In the genomic region with DNA sequence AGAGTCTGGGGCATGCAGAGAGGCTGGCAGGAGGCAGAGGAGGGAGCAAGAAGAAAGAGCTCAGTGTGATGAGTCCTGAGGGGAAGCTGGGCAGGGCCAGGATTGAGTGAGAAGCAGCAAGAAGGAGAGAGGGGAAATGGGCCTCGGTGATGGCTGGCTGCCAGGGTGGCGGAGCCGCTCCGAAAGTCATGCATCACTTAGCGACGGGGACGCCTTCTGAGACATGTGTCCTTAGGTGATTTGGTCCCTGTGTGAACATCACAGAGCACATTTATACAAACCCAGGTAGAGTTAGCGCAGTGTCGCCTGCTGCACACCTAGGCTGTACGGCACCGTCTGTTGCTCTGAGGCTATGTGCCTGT, we compare ENCODE assay signal across 1 cellular context.
TF ChIP-seq lines count a peak whose summit lies in the region.

No MANE protein-coding gene starts in this region.

TF ChIP-seq in GM12878, 131 proteins besides CTCF, POLR2A, EP300 and RAD21 (continues in another document):
- TF ChIP-seq, protein P1, sequence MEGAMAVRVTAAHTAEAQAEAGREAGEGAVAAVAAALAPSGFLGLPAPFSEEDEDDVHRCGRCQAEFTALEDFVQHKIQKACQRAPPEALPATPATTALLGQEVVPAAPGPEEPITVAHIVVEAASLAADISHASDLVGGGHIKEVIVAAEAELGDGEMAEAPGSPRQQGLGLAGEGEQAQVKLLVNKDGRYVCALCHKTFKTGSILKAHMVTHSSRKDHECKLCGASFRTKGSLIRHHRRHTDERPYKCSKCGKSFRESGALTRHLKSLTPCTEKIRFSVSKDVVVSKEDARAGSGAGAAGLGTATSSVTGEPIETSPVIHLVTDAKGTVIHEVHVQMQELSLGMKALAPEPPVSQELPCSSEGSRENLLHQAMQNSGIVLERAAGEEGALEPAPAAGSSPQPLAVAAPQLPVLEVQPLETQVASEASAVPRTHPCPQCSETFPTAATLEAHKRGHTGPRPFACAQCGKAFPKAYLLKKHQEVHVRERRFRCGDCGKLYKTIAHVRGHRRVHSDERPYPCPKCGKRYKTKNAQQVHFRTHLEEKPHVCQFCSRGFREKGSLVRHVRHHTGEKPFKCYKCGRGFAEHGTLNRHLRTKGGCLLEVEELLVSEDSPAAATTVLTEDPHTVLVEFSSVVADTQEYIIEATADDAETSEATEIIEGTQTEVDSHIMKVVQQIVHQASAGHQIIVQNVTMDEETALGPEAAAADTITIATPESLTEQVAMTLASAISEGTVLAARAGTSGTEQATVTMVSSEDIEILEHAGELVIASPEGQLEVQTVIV (IDR thresholded peaks at IDR 0.05; ENCODE audit: borderline replicate concordance, partially characterized antibody): no peak
- TF ChIP-seq MTA3 (IDR thresholded peaks at IDR 0.05; ENCODE audit: borderline replicate concordance, low read length): no peak
- TF ChIP-seq, protein P2, sequence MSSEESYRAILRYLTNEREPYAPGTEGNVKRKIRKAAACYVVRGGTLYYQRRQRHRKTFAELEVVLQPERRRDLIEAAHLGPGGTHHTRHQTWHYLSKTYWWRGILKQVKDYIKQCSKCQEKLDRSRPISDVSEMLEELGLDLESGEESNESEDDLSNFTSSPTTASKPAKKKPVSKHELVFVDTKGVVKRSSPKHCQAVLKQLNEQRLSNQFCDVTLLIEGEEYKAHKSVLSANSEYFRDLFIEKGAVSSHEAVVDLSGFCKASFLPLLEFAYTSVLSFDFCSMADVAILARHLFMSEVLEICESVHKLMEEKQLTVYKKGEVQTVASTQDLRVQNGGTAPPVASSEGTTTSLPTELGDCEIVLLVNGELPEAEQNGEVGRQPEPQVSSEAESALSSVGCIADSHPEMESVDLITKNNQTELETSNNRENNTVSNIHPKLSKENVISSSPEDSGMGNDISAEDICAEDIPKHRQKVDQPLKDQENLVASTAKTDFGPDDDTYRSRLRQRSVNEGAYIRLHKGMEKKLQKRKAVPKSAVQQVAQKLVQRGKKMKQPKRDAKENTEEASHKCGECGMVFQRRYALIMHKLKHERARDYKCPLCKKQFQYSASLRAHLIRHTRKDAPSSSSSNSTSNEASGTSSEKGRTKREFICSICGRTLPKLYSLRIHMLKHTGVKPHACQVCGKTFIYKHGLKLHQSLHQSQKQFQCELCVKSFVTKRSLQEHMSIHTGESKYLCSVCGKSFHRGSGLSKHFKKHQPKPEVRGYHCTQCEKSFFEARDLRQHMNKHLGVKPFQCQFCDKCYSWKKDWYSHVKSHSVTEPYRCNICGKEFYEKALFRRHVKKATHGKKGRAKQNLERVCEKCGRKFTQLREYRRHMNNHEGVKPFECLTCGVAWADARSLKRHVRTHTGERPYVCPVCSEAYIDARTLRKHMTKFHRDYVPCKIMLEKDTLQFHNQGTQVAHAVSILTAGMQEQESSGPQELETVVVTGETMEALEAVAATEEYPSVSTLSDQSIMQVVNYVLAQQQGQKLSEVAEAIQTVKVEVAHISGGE (CRISPR knock-in tag; IDR thresholded peaks at IDR 0.05): no peak
- TF ChIP-seq, protein P3, sequence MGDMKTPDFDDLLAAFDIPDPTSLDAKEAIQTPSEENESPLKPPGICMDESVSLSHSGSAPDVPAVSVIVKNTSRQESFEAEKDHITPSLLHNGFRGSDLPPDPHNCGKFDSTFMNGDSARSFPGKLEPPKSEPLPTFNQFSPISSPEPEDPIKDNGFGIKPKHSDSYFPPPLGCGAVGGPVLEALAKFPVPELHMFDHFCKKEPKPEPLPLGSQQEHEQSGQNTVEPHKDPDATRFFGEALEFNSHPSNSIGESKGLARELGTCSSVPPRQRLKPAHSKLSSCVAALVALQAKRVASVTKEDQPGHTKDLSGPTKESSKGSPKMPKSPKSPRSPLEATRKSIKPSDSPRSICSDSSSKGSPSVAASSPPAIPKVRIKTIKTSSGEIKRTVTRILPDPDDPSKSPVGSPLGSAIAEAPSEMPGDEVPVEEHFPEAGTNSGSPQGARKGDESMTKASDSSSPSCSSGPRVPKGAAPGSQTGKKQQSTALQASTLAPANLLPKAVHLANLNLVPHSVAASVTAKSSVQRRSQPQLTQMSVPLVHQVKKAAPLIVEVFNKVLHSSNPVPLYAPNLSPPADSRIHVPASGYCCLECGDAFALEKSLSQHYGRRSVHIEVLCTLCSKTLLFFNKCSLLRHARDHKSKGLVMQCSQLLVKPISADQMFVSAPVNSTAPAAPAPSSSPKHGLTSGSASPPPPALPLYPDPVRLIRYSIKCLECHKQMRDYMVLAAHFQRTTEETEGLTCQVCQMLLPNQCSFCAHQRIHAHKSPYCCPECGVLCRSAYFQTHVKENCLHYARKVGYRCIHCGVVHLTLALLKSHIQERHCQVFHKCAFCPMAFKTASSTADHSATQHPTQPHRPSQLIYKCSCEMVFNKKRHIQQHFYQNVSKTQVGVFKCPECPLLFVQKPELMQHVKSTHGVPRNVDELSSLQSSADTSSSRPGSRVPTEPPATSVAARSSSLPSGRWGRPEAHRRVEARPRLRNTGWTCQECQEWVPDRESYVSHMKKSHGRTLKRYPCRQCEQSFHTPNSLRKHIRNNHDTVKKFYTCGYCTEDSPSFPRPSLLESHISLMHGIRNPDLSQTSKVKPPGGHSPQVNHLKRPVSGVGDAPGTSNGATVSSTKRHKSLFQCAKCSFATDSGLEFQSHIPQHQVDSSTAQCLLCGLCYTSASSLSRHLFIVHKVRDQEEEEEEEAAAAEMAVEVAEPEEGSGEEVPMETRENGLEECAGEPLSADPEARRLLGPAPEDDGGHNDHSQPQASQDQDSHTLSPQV (IDR thresholded peaks at IDR 0.05): no peak
- TF ChIP-seq MYC (IDR thresholded peaks at IDR 0.05; ENCODE audit: insufficient read depth, insufficient read length, insufficient replicate concordance, low read length, severe bottlenecking): no peak
- TF ChIP-seq, protein P4, sequence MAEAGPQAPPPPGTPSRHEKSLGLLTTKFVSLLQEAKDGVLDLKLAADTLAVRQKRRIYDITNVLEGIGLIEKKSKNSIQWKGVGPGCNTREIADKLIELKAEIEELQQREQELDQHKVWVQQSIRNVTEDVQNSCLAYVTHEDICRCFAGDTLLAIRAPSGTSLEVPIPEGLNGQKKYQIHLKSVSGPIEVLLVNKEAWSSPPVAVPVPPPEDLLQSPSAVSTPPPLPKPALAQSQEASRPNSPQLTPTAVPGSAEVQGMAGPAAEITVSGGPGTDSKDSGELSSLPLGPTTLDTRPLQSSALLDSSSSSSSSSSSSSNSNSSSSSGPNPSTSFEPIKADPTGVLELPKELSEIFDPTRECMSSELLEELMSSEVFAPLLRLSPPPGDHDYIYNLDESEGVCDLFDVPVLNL (IDR thresholded peaks at IDR 0.05; ENCODE audit: low read depth, low read length): no peak
- TF ChIP-seq, protein P5, sequence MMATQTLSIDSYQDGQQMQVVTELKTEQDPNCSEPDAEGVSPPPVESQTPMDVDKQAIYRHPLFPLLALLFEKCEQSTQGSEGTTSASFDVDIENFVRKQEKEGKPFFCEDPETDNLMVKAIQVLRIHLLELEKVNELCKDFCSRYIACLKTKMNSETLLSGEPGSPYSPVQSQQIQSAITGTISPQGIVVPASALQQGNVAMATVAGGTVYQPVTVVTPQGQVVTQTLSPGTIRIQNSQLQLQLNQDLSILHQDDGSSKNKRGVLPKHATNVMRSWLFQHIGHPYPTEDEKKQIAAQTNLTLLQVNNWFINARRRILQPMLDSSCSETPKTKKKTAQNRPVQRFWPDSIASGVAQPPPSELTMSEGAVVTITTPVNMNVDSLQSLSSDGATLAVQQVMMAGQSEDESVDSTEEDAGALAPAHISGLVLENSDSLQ (IDR thresholded peaks at IDR 0.05): no peak
- TF ChIP-seq CBFB (IDR thresholded peaks at IDR 0.05; ENCODE audit: low read depth): no peak
- peak; percentile 46; the same call in 1 of the 2 replicates for TF ChIP-seq SPI1 (IDR thresholded peaks at IDR 0.05; ENCODE audit: borderline replicate concordance, insufficient read depth, low read depth, low read length)
- no peak for TF ChIP-seq NR2C2 (IDR thresholded peaks at IDR 0.05; ENCODE audit: borderline replicate concordance, control insufficient read depth, insufficient read length, low read depth)
- 0 out of 2 replicates have a peak, but pooled peaks have one; percentile 61 for TF ChIP-seq LARP7 (IDR thresholded peaks at IDR 0.05)
- no peak for TF ChIP-seq STAT3 (IDR thresholded peaks at IDR 0.05; ENCODE audit: low read depth, low read length)
- TF ChIP-seq SMC3 (IDR thresholded peaks at IDR 0.05; ENCODE audit: borderline replicate concordance, low read length): no peak
- TF ChIP-seq MXI1 (IDR thresholded peaks at IDR 0.05; ENCODE audit: low read depth, low read length): peak; percentile 99
- TF ChIP-seq, protein P6, sequence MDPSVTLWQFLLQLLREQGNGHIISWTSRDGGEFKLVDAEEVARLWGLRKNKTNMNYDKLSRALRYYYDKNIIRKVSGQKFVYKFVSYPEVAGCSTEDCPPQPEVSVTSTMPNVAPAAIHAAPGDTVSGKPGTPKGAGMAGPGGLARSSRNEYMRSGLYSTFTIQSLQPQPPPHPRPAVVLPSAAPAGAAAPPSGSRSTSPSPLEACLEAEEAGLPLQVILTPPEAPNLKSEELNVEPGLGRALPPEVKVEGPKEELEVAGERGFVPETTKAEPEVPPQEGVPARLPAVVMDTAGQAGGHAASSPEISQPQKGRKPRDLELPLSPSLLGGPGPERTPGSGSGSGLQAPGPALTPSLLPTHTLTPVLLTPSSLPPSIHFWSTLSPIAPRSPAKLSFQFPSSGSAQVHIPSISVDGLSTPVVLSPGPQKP (IDR thresholded peaks at IDR 0.05; ENCODE audit: low read depth, low read length): no peak
- TF ChIP-seq SP1 (IDR thresholded peaks at IDR 0.05; ENCODE audit: low read depth, low read length): no peak
- no peak for TF ChIP-seq BMI1 (IDR thresholded peaks at IDR 0.05; ENCODE audit: borderline replicate concordance)
- 0 out of 4 replicates have a peak, but pooled peaks of 1 of the 2 experiments have one; percentile 4 for TF ChIP-seq BHLHE40 (IDR thresholded peaks at IDR 0.05; ENCODE audit: borderline replicate concordance in 1 of 2, low read depth in 2 of 2, low read length in 1 of 2)
- no peak for TF ChIP-seq MEF2A (IDR thresholded peaks at IDR 0.05; ENCODE audit: insufficient read depth, low read depth, low read length)
- TF ChIP-seq, protein P7, sequence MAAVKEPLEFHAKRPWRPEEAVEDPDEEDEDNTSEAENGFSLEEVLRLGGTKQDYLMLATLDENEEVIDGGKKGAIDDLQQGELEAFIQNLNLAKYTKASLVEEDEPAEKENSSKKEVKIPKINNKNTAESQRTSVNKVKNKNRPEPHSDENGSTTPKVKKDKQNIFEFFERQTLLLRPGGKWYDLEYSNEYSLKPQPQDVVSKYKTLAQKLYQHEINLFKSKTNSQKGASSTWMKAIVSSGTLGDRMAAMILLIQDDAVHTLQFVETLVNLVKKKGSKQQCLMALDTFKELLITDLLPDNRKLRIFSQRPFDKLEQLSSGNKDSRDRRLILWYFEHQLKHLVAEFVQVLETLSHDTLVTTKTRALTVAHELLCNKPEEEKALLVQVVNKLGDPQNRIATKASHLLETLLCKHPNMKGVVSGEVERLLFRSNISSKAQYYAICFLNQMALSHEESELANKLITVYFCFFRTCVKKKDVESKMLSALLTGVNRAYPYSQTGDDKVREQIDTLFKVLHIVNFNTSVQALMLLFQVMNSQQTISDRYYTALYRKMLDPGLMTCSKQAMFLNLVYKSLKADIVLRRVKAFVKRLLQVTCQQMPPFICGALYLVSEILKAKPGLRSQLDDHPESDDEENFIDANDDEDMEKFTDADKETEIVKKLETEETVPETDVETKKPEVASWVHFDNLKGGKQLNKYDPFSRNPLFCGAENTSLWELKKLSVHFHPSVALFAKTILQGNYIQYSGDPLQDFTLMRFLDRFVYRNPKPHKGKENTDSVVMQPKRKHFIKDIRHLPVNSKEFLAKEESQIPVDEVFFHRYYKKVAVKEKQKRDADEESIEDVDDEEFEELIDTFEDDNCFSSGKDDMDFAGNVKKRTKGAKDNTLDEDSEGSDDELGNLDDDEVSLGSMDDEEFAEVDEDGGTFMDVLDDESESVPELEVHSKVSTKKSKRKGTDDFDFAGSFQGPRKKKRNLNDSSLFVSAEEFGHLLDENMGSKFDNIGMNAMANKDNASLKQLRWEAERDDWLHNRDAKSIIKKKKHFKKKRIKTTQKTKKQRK (IDR thresholded peaks at IDR 0.05; ENCODE audit: low read depth, low read length): no peak
- no peak for TF ChIP-seq CREB1 (IDR thresholded peaks at IDR 0.05; ENCODE audit: low read depth)
- TF ChIP-seq ZNF24 (IDR thresholded peaks at IDR 0.05): no peak
- no peak for TF ChIP-seq NR2C1 (IDR thresholded peaks at IDR 0.05)
- no peak for TF ChIP-seq NFXL1 (IDR thresholded peaks at IDR 0.05; ENCODE audit: borderline replicate concordance)
- peak; percentile 71; the same call in 1 of the 2 replicates for TF ChIP-seq HDGF (IDR thresholded peaks at IDR 0.05)
- no peak for TF ChIP-seq SREBF1 (IDR thresholded peaks at IDR 0.05; ENCODE audit: low read length)
- 0 out of 2 replicates have a peak, but pooled peaks have one; percentile 13 for TF ChIP-seq YY1 (IDR thresholded peaks at IDR 0.05; ENCODE audit: low read depth, low read length)
- TF ChIP-seq EED (IDR thresholded peaks at IDR 0.05; ENCODE audit: low read depth): 0 out of 2 replicates have a peak, but pooled peaks have one; percentile 26
- no peak for TF ChIP-seq RCOR1 (conservative IDR thresholded peaks at IDR 0.05; ENCODE audit: low read depth, low read length)
- TF ChIP-seq POLR2AphosphoS2 (IDR thresholded peaks at IDR 0.05; ENCODE audit: low read depth, low read length): no peak
- TF ChIP-seq, protein P8, sequence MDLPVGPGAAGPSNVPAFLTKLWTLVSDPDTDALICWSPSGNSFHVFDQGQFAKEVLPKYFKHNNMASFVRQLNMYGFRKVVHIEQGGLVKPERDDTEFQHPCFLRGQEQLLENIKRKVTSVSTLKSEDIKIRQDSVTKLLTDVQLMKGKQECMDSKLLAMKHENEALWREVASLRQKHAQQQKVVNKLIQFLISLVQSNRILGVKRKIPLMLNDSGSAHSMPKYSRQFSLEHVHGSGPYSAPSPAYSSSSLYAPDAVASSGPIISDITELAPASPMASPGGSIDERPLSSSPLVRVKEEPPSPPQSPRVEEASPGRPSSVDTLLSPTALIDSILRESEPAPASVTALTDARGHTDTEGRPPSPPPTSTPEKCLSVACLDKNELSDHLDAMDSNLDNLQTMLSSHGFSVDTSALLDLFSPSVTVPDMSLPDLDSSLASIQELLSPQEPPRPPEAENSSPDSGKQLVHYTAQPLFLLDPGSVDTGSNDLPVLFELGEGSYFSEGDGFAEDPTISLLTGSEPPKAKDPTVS (IDR thresholded peaks at IDR 0.05; ENCODE audit: low read depth, low read length): no peak
- TF ChIP-seq, protein P9, sequence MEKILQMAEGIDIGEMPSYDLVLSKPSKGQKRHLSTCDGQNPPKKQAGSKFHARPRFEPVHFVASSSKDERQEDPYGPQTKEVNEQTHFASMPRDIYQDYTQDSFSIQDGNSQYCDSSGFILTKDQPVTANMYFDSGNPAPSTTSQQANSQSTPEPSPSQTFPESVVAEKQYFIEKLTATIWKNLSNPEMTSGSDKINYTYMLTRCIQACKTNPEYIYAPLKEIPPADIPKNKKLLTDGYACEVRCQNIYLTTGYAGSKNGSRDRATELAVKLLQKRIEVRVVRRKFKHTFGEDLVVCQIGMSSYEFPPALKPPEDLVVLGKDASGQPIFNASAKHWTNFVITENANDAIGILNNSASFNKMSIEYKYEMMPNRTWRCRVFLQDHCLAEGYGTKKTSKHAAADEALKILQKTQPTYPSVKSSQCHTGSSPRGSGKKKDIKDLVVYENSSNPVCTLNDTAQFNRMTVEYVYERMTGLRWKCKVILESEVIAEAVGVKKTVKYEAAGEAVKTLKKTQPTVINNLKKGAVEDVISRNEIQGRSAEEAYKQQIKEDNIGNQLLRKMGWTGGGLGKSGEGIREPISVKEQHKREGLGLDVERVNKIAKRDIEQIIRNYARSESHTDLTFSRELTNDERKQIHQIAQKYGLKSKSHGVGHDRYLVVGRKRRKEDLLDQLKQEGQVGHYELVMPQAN (conservative IDR thresholded peaks at IDR 0.05): peak; percentile 75
- TF ChIP-seq POU2F2 (IDR thresholded peaks at IDR 0.05; ENCODE audit: borderline replicate concordance, low read depth, low read length): no peak
- no peak for TF ChIP-seq SMAD5 (IDR thresholded peaks at IDR 0.05; ENCODE audit: low read depth)
- peak; percentile 70; the same call in 1 of the 2 replicates for TF ChIP-seq PAX5 (IDR thresholded peaks at IDR 0.05; ENCODE audit: borderline replicate concordance, low read depth, low read length)
- TF ChIP-seq SRF (IDR thresholded peaks at IDR 0.05; ENCODE audit: low read depth in 2 of 2, low read length in 2 of 2): no peak
